Comparison of ENCODE assay signal across 9 cellular contexts in the genomic region with DNA sequence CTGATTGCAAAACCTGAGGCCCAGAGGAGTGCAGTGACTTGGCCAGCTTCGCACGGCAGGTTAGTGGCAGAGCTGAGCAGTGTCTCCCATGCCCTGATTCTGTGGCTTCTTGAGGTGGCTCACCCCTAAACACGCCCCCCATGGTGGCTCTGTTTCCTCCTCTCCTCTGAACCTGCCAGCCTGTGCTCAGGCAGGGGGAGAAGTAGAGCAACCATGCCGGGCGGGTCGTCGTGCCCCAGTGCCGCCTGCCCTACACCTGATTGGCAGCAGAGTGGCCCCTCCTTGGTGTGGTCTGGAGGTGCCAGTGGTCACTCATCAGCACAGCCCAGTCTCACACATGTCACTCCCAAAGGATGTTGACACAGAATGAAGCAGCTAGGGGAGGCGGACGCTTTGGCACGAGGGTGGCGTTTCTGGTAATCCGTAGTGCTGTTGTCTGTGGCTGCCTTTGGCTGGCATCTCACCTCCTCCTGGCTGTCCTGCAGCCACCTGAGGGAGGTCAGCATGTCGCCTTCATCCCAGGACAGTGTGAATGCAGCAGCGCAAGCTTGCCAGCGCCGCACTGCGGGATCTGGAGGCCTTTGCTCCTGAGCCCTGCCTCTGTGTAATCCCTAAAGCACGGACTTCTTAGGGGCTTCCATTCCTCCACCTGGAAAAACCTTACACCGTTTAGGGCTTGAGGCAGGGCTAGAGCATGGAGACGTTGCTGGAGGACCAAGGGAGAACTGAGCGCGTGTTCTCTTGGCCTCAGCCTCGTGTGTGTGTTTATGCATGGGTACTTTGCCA.
A peak's percentile ranks its signal among the peaks of the same experiment; 100 is the strongest.
DNase-seq lines count a peak whose midpoint lies in the region; ATAC-seq, FAIRE-seq and TF ChIP-seq lines count a peak whose summit lies in the region.
"Had no signal": no experiment of that assay in that cellular context is flagged by ENCODE, and none has a peak within 500 bp of the region (broad histone marks: within the 10 kb centered on the region; RNA-seq: fewer than 3 reads in every experiment).

No MANE protein-coding gene starts in this region.

- no peaks in the 10 kb centered on the region for H3K27me3 Mint-ChIP-seq in astrocyte (ENCODE audit: low read depth, unreplicated experiment)
- no peaks in the 10 kb centered on the region for H3K27me3 Mint-ChIP-seq in naive thymus-derived CD4-positive, alpha-beta T cell

- no peaks in the 10 kb centered on the region for H3K36me3 ChIP-seq in BLaER1
- peaks cover 5% of the 10 kb centered on the region; the same call in 1 of the 2 replicates for H3K36me3 ChIP-seq in OCI-LY1 (ENCODE audit: insufficient read depth, low read length)
- H3K36me3 ChIP-seq in astrocyte (ENCODE audit: insufficient read depth, low read length): no peaks in the 10 kb centered on the region
- H3K36me3 ChIP-seq in naive thymus-derived CD4-positive, alpha-beta T cell (ENCODE audit: control insufficient read depth in 2 of 3, insufficient read depth in 3 of 3, low read length in 3 of 3): no peaks in the 10 kb centered on the region
- H3K36me3 ChIP-seq in ovary: no peaks in the 10 kb centered on the region

- H3K4me2 ChIP-seq in BLaER1: peak overlapping the region; percentile 99
- H3K4me2 ChIP-seq in OCI-LY1 (ENCODE audit: low read length): peak overlapping the region; percentile 93
- peak overlapping the region; percentile 68 for H3K4me2 ChIP-seq in astrocyte (ENCODE audit: low read length)

- no peaks in the 10 kb centered on the region for H3K9me2 ChIP-seq in OCI-LY1 (ENCODE audit: low read depth, low read length)

- in situ Hi-C loops in GM13977 (cut with MboI; ENCODE audit: low pct_unique_long_range_greater_than_20kb, low sequenced_read_pairs, unreplicated experiment): no loop called here

- H3K9me3 ChIP-seq in BLaER1 (no peaks in the 10 kb centered on the region), OCI-LY1 (ENCODE audit: low read length) (no peaks in the 10 kb centered on the region), astrocyte (ENCODE audit: insufficient read depth, low read depth, low read length) (no peaks in the 10 kb centered on the region), ovary (no peaks in the 10 kb centered on the region)
- H3K9me3 ChIP-seq in naive thymus-derived CD4-positive, alpha-beta T cell (ENCODE audit: control insufficient read depth in 2 of 3, low read length in 3 of 3): no peaks in the 10 kb centered on the region
- H3K9me3 ChIP-seq: body of pancreas had no signal

- H3K27ac Mint-ChIP-seq in astrocyte (ENCODE audit: unreplicated experiment): no peak overlapping the region
- H3K27ac Mint-ChIP-seq in naive thymus-derived CD4-positive, alpha-beta T cell: peak overlapping the region; percentile 85 to 100 (median 99)

- no peak for FAIRE-seq in astrocyte (lab: Jason Lieb, UNC)

- TF ChIP-seq CTCF in OCI-LY1 (IDR thresholded peaks at IDR 0.05; ENCODE audit: low read length) (no peak), astrocyte (IDR thresholded peaks at IDR 0.05; ENCODE audit: insufficient read depth, low read depth, low read length) (no peak), ovary (IDR thresholded peaks at IDR 0.05) (no peak), GM13977 (IDR thresholded peaks at IDR 0.05; ENCODE audit: extremely low read depth, insufficient read depth, missing control alignments) (no peak)

- POLR2A ChIA-PET in naive thymus-derived CD4-positive, alpha-beta T cell (lab: Charles Lee): interaction anchor here (0.6 to 66.9 kb wide), 17 partner anchors 10 to 523 kb away, joined by 3 to 3353 read pairs (median 5); partner anchors contain the start of gene TNRC6C

- H3K4me1 ChIP-seq in BLaER1 (peaks cover 100% of the 10 kb centered on the region), OCI-LY1 (ENCODE audit: insufficient read depth, low read length, severe bottlenecking) (peaks cover 100% of the 10 kb centered on the region), astrocyte (ENCODE audit: insufficient read depth, low read length) (peaks cover 56% of the 10 kb centered on the region), ovary (ENCODE audit: insufficient read depth) (peaks cover 48% of the 10 kb centered on the region)
- peaks cover 83 to 99% of the 10 kb centered on the region in 2 donors for H3K4me1 ChIP-seq in naive thymus-derived CD4-positive, alpha-beta T cell (ENCODE audit: control insufficient read depth in 2 of 2, insufficient read depth in 2 of 2, low read length in 2 of 2)

- no peak for TF ChIP-seq EP300 in ovary (IDR thresholded peaks at IDR 0.05)

- H3K4me3 ChIP-seq in BLaER1: peak overlapping the region; percentile 58; the same call in 1 of the 2 replicates
- H3K4me3 ChIP-seq in OCI-LY1 (ENCODE audit: low read depth, low read length, poor library complexity, severe bottlenecking): peak overlapping the region; percentile 65
- H3K4me3 ChIP-seq in astrocyte (ENCODE audit: insufficient read depth, low read depth, low read length): no peak overlapping the region
- H3K4me3 ChIP-seq in naive thymus-derived CD4-positive, alpha-beta T cell (ENCODE audit: low read length): peak overlapping the region; percentile 67
- no peak overlapping the region for H3K4me3 ChIP-seq in ovary
- H3K4me3 ChIP-seq: body of pancreas had no signal

- ATAC-seq in naive thymus-derived CD4-positive, alpha-beta T cell: peak; percentile 77
- ATAC-seq in GM18870 (IDR thresholded peaks at IDR 0.05; ENCODE audit: unreplicated experiment) (no peak), GM18498 (IDR thresholded peaks at IDR 0.05; ENCODE audit: unreplicated experiment) (no peak)
- ATAC-seq: body of pancreas had no signal

- no peak overlapping the region for H2AFZ ChIP-seq in OCI-LY1 (ENCODE audit: low read length)
- H2AFZ ChIP-seq in astrocyte (ENCODE audit: low read depth, low read length): no peak overlapping the region

- H3K9ac ChIP-seq in BLaER1 (peak overlapping the region; percentile 85), OCI-LY1 (ENCODE audit: low read length) (peak overlapping the region; percentile 93), astrocyte (ENCODE audit: low read length) (peak overlapping the region; percentile 7)

- no peaks in the 10 kb centered on the region for H3K9me3 Mint-ChIP-seq in astrocyte (ENCODE audit: unreplicated experiment)
- H3K9me3 Mint-ChIP-seq in naive thymus-derived CD4-positive, alpha-beta T cell: no peaks in the 10 kb centered on the region

- intact Hi-C loops in naive thymus-derived CD4-positive, alpha-beta T cell (cut with micrococcal nuclease): loop anchor here (1.0 to 2.0 kb wide), 4 partner anchors 10 to 53 kb away; no protein-coding TSS in a partner anchor
- intact Hi-C loops in ovary (cut with DNase I): loop anchor here in 1 of 4 donors (5.0 kb wide), 1 partner anchor 57 kb away; no protein-coding TSS in a partner anchor

- H3K36me3 Mint-ChIP-seq in astrocyte (ENCODE audit: low read depth, unreplicated experiment): peaks cover 2% of the 10 kb centered on the region
- peaks cover 0 to 22% (median 0%) of the 10 kb centered on the region in 5 donors for H3K36me3 Mint-ChIP-seq in naive thymus-derived CD4-positive, alpha-beta T cell

- WGBS in ovary, 3 donors: 51 to 66% (median 63%) methylated on average over 24 of the region's 24 CpGs

- H3K27ac ChIP-seq in BLaER1 (peak overlapping the region; percentile 99), OCI-LY1 (ENCODE audit: low read depth, low read length, poor library complexity, severe bottlenecking) (peak overlapping the region; percentile 99), astrocyte (ENCODE audit: low read depth, low read length) (no peak overlapping the region), ovary (no peak overlapping the region)
- H3K27ac ChIP-seq in naive thymus-derived CD4-positive, alpha-beta T cell (ENCODE audit: low read depth, low read length): peak overlapping the region; percentile 92
- H3K27ac ChIP-seq: body of pancreas had no signal

- H3K79me2 ChIP-seq in OCI-LY1 (ENCODE audit: insufficient read depth, low read length) (0 out of 2 replicates have a peak, but pooled peaks cover 8% of the 10 kb centered on the region), astrocyte (ENCODE audit: insufficient read depth, low read length) (peaks cover 97% of the 10 kb centered on the region)

- H3K27me3 ChIP-seq in BLaER1: no peaks in the 10 kb centered on the region
- H3K27me3 ChIP-seq in OCI-LY1 (ENCODE audit: insufficient read depth, low read length): no peaks in the 10 kb centered on the region
- H3K27me3 ChIP-seq in astrocyte (ENCODE audit: insufficient read depth, low read length): no peaks in the 10 kb centered on the region
- H3K27me3 ChIP-seq in naive thymus-derived CD4-positive, alpha-beta T cell (ENCODE audit: control insufficient read depth in 2 of 2, insufficient read depth in 2 of 2, low read length in 2 of 2): no peaks in the 10 kb centered on the region
- H3K27me3 ChIP-seq in ovary: no peaks in the 10 kb centered on the region
- H3K27me3 ChIP-seq: body of pancreas had no signal

- H4K20me1 ChIP-seq in BLaER1: no peaks in the 10 kb centered on the region
- H4K20me1 ChIP-seq in OCI-LY1 (ENCODE audit: insufficient read depth, low read length): no peaks in the 10 kb centered on the region
- peaks cover 81% of the 10 kb centered on the region for H4K20me1 ChIP-seq in astrocyte (ENCODE audit: insufficient read depth, low read length)

- no peak for TF ChIP-seq POLR2A in ovary (IDR thresholded peaks at IDR 0.05)

- CTCF ChIA-PET in naive thymus-derived CD4-positive, alpha-beta T cell (lab: Charles Lee): interaction anchor here (0.6 to 3.7 kb wide), 22 partner anchors 9 to 104 kb away, joined by 3 to 17 read pairs (median 4); no protein-coding TSS in a partner anchor

- H3F3A ChIP-seq in OCI-LY1 (ENCODE audit: insufficient read depth, low read length): peaks cover 9% of the 10 kb centered on the region; the same call in 1 of the 2 replicates

- H3K4me3 Mint-ChIP-seq in astrocyte (ENCODE audit: unreplicated experiment): peak overlapping the region; percentile 14
- H3K4me3 Mint-ChIP-seq in naive thymus-derived CD4-positive, alpha-beta T cell: peak overlapping the region; percentile 84 to 98 (median 95)

- no peak for DNase-seq in astrocyte (ENCODE audit: low read depth)
- peak in 7 of 9 donors; percentile 67 to 76 (median 73) for DNase-seq in naive thymus-derived CD4-positive, alpha-beta T cell
- DNase-seq in ovary: no peak
- DNase-seq in GM13977 (ENCODE audit: low spot score): no peak
- DNase-seq: body of pancreas had no signal

- peaks cover 36% of the 10 kb centered on the region for H3K4me1 Mint-ChIP-seq in astrocyte (ENCODE audit: low read depth, unreplicated experiment)
- H3K4me1 Mint-ChIP-seq in naive thymus-derived CD4-positive, alpha-beta T cell: peaks cover 56 to 94% (median 88%) of the 10 kb centered on the region in 7 donors

Comparison
In these comparisons a context has a peak if more than half of its experiments do, and no peak if none do; other contexts are left out.
1. H3K27ac ChIP-seq: peak in BLaER1 (single experiment), OCI-LY1 (single experiment) and naive thymus-derived CD4-positive, alpha-beta T cell (single experiment); none in astrocyte (single experiment) and ovary (0 of 2).
2. H3K4me3 ChIP-seq: peak in BLaER1 (single experiment), OCI-LY1 (single experiment) and naive thymus-derived CD4-positive, alpha-beta T cell (single experiment); none in astrocyte (single experiment) and ovary (single experiment).
3. H3K9ac ChIP-seq: peak in every context shown above with its lines; median percentile 93 in OCI-LY1; 85 in BLaER1; 7 in astrocyte.
4. DNase-seq: peak in naive thymus-derived CD4-positive, alpha-beta T cell (7 of 9); none in astrocyte (single experiment), ovary (0 of 5) and GM13977 (single experiment).
5. Peak in every context shown above with its lines, with median percentiles within 50 percentile points of each other: H3K4me2 ChIP-seq.